12 cellular contexts compared by ENCODE assay signal in the genomic region with DNA sequence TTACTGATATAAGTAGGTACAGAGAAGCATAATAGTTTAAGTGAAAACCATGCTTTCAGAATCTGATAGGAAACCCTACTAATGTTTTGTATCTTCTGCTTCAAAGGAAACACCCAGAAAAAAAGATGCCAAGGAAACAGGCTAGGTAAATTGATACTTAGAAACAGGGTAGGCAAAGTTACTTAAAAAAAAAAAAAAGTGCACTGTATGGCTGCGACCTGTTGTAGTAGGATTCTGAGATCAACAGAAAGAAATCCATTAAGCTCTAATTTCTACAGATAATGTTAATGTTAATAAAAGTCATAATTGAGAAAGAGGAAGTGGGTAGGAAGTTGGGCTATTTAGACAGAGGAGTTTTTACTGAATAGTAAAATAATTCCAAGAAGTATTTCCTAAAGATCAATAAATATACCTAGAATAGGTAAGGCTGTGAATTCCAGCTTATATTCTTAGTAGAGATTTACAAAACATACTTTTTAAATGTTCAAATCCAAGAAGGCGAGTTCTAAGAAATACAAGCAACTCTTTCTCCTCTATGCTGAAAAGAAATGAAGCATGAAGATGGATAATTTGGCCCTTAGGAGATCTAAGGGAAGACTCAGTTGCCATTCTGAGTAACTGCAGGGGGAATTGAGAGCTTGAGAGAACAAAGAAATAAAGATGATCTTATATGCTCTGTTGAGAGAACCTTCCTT.
"Had no signal": no experiment of that assay in that cellular context is flagged by ENCODE, and none has a peak within 500 bp of the region (broad histone marks: within the 10 kb centered on the region; RNA-seq: fewer than 3 reads in every experiment).

No MANE protein-coding gene starts in this region.

- H3K27me3 ChIP-seq: breast epithelium, neutrophil had no signal

- H3K4me3 Mint-ChIP-seq: endodermal cell had no signal

- H3K9me3 ChIP-seq: breast epithelium, neutrophil had no signal

- H3K36me3 ChIP-seq: breast epithelium, neutrophil had no signal

- FAIRE-seq: urothelium cell line had no signal

- H3K79me2 ChIP-seq: hepatocyte had no signal

- H2AFZ ChIP-seq: hepatocyte had no signal

- H3K4me3 ChIP-seq: breast epithelium, hepatocyte had no signal

- H3K4me1 ChIP-seq: breast epithelium had no signal

- DNase-seq: activated T-cell treated with anti-CD3 and anti-CD28 coated beads, Interleukin-2, amount 50 U/mL, for 48 hours; aorta; endodermal cell; erythroblast; kidney glomerular epithelial cell; retina; stimulated activated CD4-positive, alpha-beta T cell treated with anti-CD3 and anti-CD28 coated beads, Interleukin-15, amount 100 ng/mL, for 24 hours; stimulated activated CD4-positive, alpha-beta T cell treated with anti-CD3 and anti-CD28 coated beads, Interleukin-4, amount 100 ng/mL, for 24 hours had no signal

- H3K27ac ChIP-seq: breast epithelium, hepatocyte, neutrophil had no signal

- H3K27ac Mint-ChIP-seq: endodermal cell had no signal

- H3K9me3 Mint-ChIP-seq: endodermal cell had no signal

- H3K4me2 ChIP-seq: hepatocyte had no signal
